Comparison of ENCODE assay signal across 12 cellular contexts in genomic region chr14:21084988-21085853, GRCh38. TPM values are rescaled to one million over a fixed set of nuclear protein-coding genes. Genes with fewer than 3 reads are reported as not detected.
DNase-seq lines count a peak whose midpoint lies in the region; ATAC-seq, FAIRE-seq and TF ChIP-seq lines count a peak whose summit lies in the region.
"Had no signal": no experiment of that assay in that cellular context is flagged by ENCODE, and none has a peak within 500 bp of the region (broad histone marks: within the 10 kb centered on the region; RNA-seq: fewer than 3 reads in every experiment).

No MANE protein-coding gene starts in this region.

- POLR2A ChIA-PET in HepG2 (lab: Yijun Ruan, JAX): interaction anchor here (1.0 to 5.8 kb wide), 8 partner anchors 12 to 70 kb away, joined by 3 to 52 read pairs (median 7); partner anchors contain the start of genes ARHGEF40 and ZNF219

- H3K4me2 ChIP-seq in mammary epithelial cell (ENCODE audit: insufficient read depth, low read depth, low read length) (no peak overlapping the region), HepG2 (ENCODE audit: low read depth, low read length) (no peak overlapping the region)
- H3K4me2 ChIP-seq: BLaER1 had no signal

- no peak for TF ChIP-seq POLR2A in HepG2 (IDR thresholded peaks at IDR 0.05; ENCODE audit: insufficient read depth in 1 of 2, low read depth in 2 of 2, low read length in 2 of 2)

- TF ChIP-seq CTCF in mammary epithelial cell (conservative IDR thresholded peaks at IDR 0.05 in 1 of 2, IDR thresholded peaks at IDR 0.05 in 1 of 2; ENCODE audit: extremely low read depth in 1 of 2, insufficient read depth in 1 of 2, low read depth in 1 of 2, low read length in 2 of 2) (no peak), HepG2 (CRISPR knock-in tag; IDR thresholded peaks at IDR 0.05) (0 out of 2 replicates have a peak, but pooled peaks have one; percentile 4), upper lobe of right lung (IDR thresholded peaks at IDR 0.05) (no peak)

- ATAC-seq in HepG2 (peak; percentile 17; the same call in 2 of the 3 replicates), upper lobe of right lung (peak; percentile 73), GM21619 (IDR thresholded peaks at IDR 0.05; ENCODE audit: unreplicated experiment) (no peak)

- no peak overlapping the region for H2AFZ ChIP-seq in mammary epithelial cell (ENCODE audit: low read depth, low read length)
- no peak overlapping the region for H2AFZ ChIP-seq in HepG2 (ENCODE audit: low read length)

- intact Hi-C loops in activated CD4-positive, alpha-beta T cell treated with anti-CD3 and anti-CD28 coated beads, Interleukin-2, amount 10 ng/mL, durations not matched to agents 24 days and 14 days (cut with micrococcal nuclease): no loop called here
- intact Hi-C loops in mammary epithelial cell (cut with micrococcal nuclease): loop anchor here (2.0 kb wide), 1 partner anchor 14 kb away; the partner anchor contains the start of gene ARHGEF40
- intact Hi-C loops in HepG2 (cut with micrococcal nuclease; ENCODE audit: unreplicated experiment): no loop called here
- intact Hi-C loops in upper lobe of right lung (cut with DNase I): no loop called here

- H3K9ac ChIP-seq in mammary epithelial cell (ENCODE audit: insufficient read depth, low read length) (no peak overlapping the region), HepG2 (ENCODE audit: insufficient read depth, low read depth, low read length) (no peak overlapping the region)
- H3K9ac ChIP-seq: BLaER1 had no signal

- no peak overlapping the region for H3K27ac Mint-ChIP-seq in activated CD4-positive, alpha-beta T cell treated with anti-CD3 and anti-CD28 coated beads, Interleukin-2, amount 10 ng/mL, durations not matched to agents 24 days and 14 days

- CTCF ChIA-PET in mammary epithelial cell (lab: Charles Lee; ENCODE audit: low non-redundant PET) (no interaction called here), HepG2 (lab: Yijun Ruan, JAX; ENCODE audit: low intra/inter-chr PET ratio, low total read pairs) (no interaction called here)

- H3K4me1 Mint-ChIP-seq in activated CD4-positive, alpha-beta T cell treated with anti-CD3 and anti-CD28 coated beads, Interleukin-2, amount 10 ng/mL, durations not matched to agents 24 days and 14 days: peaks cover 22% of the 10 kb centered on the region

- H3K36me3 Mint-ChIP-seq in activated CD4-positive, alpha-beta T cell treated with anti-CD3 and anti-CD28 coated beads, Interleukin-2, amount 10 ng/mL, durations not matched to agents 24 days and 14 days (ENCODE audit: low read depth): no peaks in the 10 kb centered on the region
- H3K36me3 Mint-ChIP-seq: naive B cell had no signal

- no peaks in the 10 kb centered on the region for H3K9me3 ChIP-seq in mammary epithelial cell (replicated peaks; ENCODE audit: insufficient read depth, low read length)
- H3K9me3 ChIP-seq in HepG2 (ENCODE audit: low read length): no peaks in the 10 kb centered on the region
- no peaks in the 10 kb centered on the region for H3K9me3 ChIP-seq in upper lobe of right lung
- H3K9me3 ChIP-seq: BLaER1 had no signal

- H3K79me2 ChIP-seq in mammary epithelial cell (ENCODE audit: insufficient read depth, low read length) (no peaks in the 10 kb centered on the region), HepG2 (ENCODE audit: insufficient read depth, low read length) (no peaks in the 10 kb centered on the region)

- peaks cover 3% of the 10 kb centered on the region for H3K36me3 ChIP-seq in mammary epithelial cell (ENCODE audit: insufficient read depth, low read length)
- H3K36me3 ChIP-seq in HepG2 (replicated peaks in 1 of 2; ENCODE audit: control insufficient read depth in 1 of 2, insufficient read depth in 2 of 2, low read length in 2 of 2): peaks cover 53 to 71% of the 10 kb centered on the region in 2 experiments
- peaks cover 76% of the 10 kb centered on the region for H3K36me3 ChIP-seq in upper lobe of right lung

- no peaks in the 10 kb centered on the region for H3K9me3 Mint-ChIP-seq in activated CD4-positive, alpha-beta T cell treated with anti-CD3 and anti-CD28 coated beads, Interleukin-2, amount 10 ng/mL, durations not matched to agents 24 days and 14 days
- H3K9me3 Mint-ChIP-seq: naive B cell had no signal

- H3K4me1 ChIP-seq in mammary epithelial cell (ENCODE audit: insufficient read depth, low read length) (peaks cover 17% of the 10 kb centered on the region), HepG2 (ENCODE audit: insufficient read depth, low read length) (peaks cover 22% of the 10 kb centered on the region), upper lobe of right lung (peaks cover 14% of the 10 kb centered on the region)

- no peaks in the 10 kb centered on the region for H3K27me3 Mint-ChIP-seq in activated CD4-positive, alpha-beta T cell treated with anti-CD3 and anti-CD28 coated beads, Interleukin-2, amount 10 ng/mL, durations not matched to agents 24 days and 14 days

- no peak for FAIRE-seq in HepG2 (lab: Jason Lieb, UNC)
- no peak for FAIRE-seq in urothelium cell line (lab: Jason Lieb, UNC)
- FAIRE-seq: endothelial cell of umbilical vein had no signal

- peak; percentile 55 for DNase-seq in activated CD4-positive, alpha-beta T cell treated with anti-CD3 and anti-CD28 coated beads, Interleukin-2, amount 10 ng/mL, durations not matched to agents 24 days and 14 days
- no peak for DNase-seq in activated CD4-positive, alpha-beta T cell treated with anti-CD3 and anti-CD28 coated beads, Interleukin-2, amount 50 U/mL, for 4 hours
- DNase-seq in mammary epithelial cell (peak; percentile 59), HepG2 (ENCODE audit: low spot score) (no peak), upper lobe of right lung (peak; percentile 80), urothelium cell line (ENCODE audit: low spot score) (no peak)
- no peak for DNase-seq in NK-92 treated with Interleukin-12 subunit alpha and Interleukin-12 subunit beta, amount 100 ng/mL, for 24 hours (lab: John Stamatoyannopoulos, UW)
- DNase-seq: naive B cell had no signal

- WGBS in mammary epithelial cell (ENCODE audit: low coverage, missing lambda C conversion rate): 76% methylated on average over 17 of the region's 17 CpGs
- 87% methylated on average over 17 of the region's 17 CpGs for WGBS in HepG2 (ENCODE audit: low lambda C conversion rate)

- TF ChIP-seq EP300 in HepG2 (IDR thresholded peaks at IDR 0.05; ENCODE audit: low read depth in 2 of 2, low read length in 2 of 2): no peak
- TF ChIP-seq EP300 in HepG2 (CRISPR knock-in tag; IDR thresholded peaks at IDR 0.05; ENCODE audit: borderline replicate concordance): no peak

- no peak for TF ChIP-seq RAD21 in HepG2 (CRISPR knock-in tag; IDR thresholded peaks at IDR 0.05)

- BruUV-seq in mammary epithelial cell (replicated peaks; lab: Mats Ljungman, UMichigan) (no TSS peak), HepG2 (replicated peaks; lab: Mats Ljungman, UMichigan) (no TSS peak)

- H4K20me1 ChIP-seq in mammary epithelial cell (ENCODE audit: insufficient read depth, low read length) (no peaks in the 10 kb centered on the region), HepG2 (ENCODE audit: insufficient read depth, low read length) (no peaks in the 10 kb centered on the region)

- no peak overlapping the region for H3K4me3 ChIP-seq in mammary epithelial cell (replicated peaks in 1 of 3; ENCODE audit: insufficient read depth in 1 of 3, low read depth in 2 of 3, low read length in 3 of 3)
- no peak overlapping the region for H3K4me3 ChIP-seq in HepG2 (replicated peaks in 1 of 3; ENCODE audit: insufficient read depth in 1 of 3, low read depth in 2 of 3, low read length in 3 of 3)
- H3K4me3 ChIP-seq in upper lobe of right lung: no peak overlapping the region
- H3K4me3 ChIP-seq: BLaER1 had no signal

- peak overlapping the region; percentile 39 for H3K27ac ChIP-seq in mammary epithelial cell (ENCODE audit: insufficient read depth, low read depth, low read length)
- no peak overlapping the region for H3K27ac ChIP-seq in HepG2 (ENCODE audit: extremely low read length, insufficient read depth, low read length)
- H3K27ac ChIP-seq in upper lobe of right lung: peak overlapping the region; percentile 63
- H3K27ac ChIP-seq: BLaER1 had no signal

- dilution Hi-C loops in mammary epithelial cell (cut with HindIII; ENCODE audit: low sequenced_read_pairs): no loop called here

- in situ Hi-C loops in mammary epithelial cell (cut with MboI; ENCODE audit: low sequenced_read_pairs in 2 of 2): loop anchor here in 1 of 2 donors (25.0 kb wide), 1 partner anchor 398 kb away; the partner anchor contains the start of genes ANG and RNASE4
- in situ Hi-C loops in HepG2 (cut with HindIII; ENCODE audit: extremely low pct_ligation_motif_present, low pct_unique_long_range_greater_than_20kb): no loop called here

- H3K27me3 ChIP-seq in mammary epithelial cell (ENCODE audit: insufficient read depth, low read length): no peaks in the 10 kb centered on the region
- no peaks in the 10 kb centered on the region for H3K27me3 ChIP-seq in HepG2 (ENCODE audit: control insufficient read depth in 1 of 2, insufficient read depth in 2 of 2, low read length in 2 of 2)
- H3K27me3 ChIP-seq in upper lobe of right lung: no peaks in the 10 kb centered on the region
- H3K27me3 ChIP-seq: BLaER1 had no signal

- no peak overlapping the region for H3K4me3 Mint-ChIP-seq in activated CD4-positive, alpha-beta T cell treated with anti-CD3 and anti-CD28 coated beads, Interleukin-2, amount 10 ng/mL, durations not matched to agents 24 days and 14 days
- H3K4me3 Mint-ChIP-seq: naive B cell had no signal

RNA-seq across cellular contexts. Expression of gene ZNF219, which starts 13.2 kb away (rescaled TPM):
- 6.5 and 8.3 TPM in 2 replicates for total RNA-seq in activated CD4-positive, alpha-beta T cell treated with anti-CD3 and anti-CD28 coated beads, Interleukin-2, amount 10 ng/mL, durations not matched to agents 24 days and 14 days
- total RNA-seq in mammary epithelial cell (10 to 100 TPM; 25.0 to 62.1 TPM), HepG2 (2016; rRNA removed; fragmentation: Illumina TruSeq; extraction: Trizol) (21.0 and 36.6 TPM in 2 replicates), upper lobe of right lung (52.8 TPM)
- polyA plus RNA-seq in mammary epithelial cell (37.9 TPM), HepG2 (2011; rRNA removed) (34.5 and 42.2 TPM in 2 replicates)
- polyA minus RNA-seq in mammary epithelial cell: 4.9 TPM
- 20.7 and 21.8 TPM in 2 replicates for total RNA-seq in HepG2 (2016; cell fraction: cytosol; rRNA removed; fragmentation: Illumina TruSeq; extraction: Trizol; ENCODE audit: low read depth)
- total RNA-seq in HepG2 (2016; cell fraction: insoluble cytoplasmic fraction; rRNA removed; fragmentation: Illumina TruSeq; extraction: Trizol): 19.3 and 35.8 TPM in 2 replicates
- total RNA-seq in HepG2 (2016; cell fraction: membrane; rRNA removed; fragmentation: Illumina TruSeq; extraction: Trizol): 53.1 and 55.3 TPM in 2 replicates
- 26.4 and 33.6 TPM in 2 replicates for total RNA-seq in HepG2 (2016; cell fraction: nucleus; rRNA removed; fragmentation: Illumina TruSeq; extraction: Trizol)
- 26.6 and 62.4 TPM in 2 replicates for polyA plus RNA-seq in HepG2 (2011; cell fraction: cytosol; rRNA removed)
- polyA plus RNA-seq in HepG2 (2011; cell fraction: nucleus; rRNA removed): 171 and 203 TPM in 2 replicates
- 21.1 and 23.1 TPM in 2 replicates for polyA plus RNA-seq in HepG2 (2012)
- 37.9 and 42.6 TPM in 2 replicates for polyA plus RNA-seq in HepG2 (2016; cell fraction: cytosol; fragmentation: Illumina TruSeq; extraction: Trizol; ENCODE audit: low read depth)
- 34.5 and 39.2 TPM in 2 replicates for polyA plus RNA-seq in HepG2 (2016; cell fraction: insoluble cytoplasmic fraction; fragmentation: Illumina TruSeq; extraction: Trizol; ENCODE audit: low read depth)
- 72.9 and 82.3 TPM in 2 replicates for polyA plus RNA-seq in HepG2 (2016; cell fraction: membrane; fragmentation: Illumina TruSeq; extraction: Trizol; ENCODE audit: low read depth)
- 76.4 and 80.2 TPM in 2 replicates for polyA plus RNA-seq in HepG2 (2016; cell fraction: nucleus; fragmentation: Illumina TruSeq; extraction: Trizol; ENCODE audit: insufficient read depth, low read depth)
- 41.2 and 86.7 TPM in 2 replicates for polyA minus RNA-seq in HepG2 (2011; rRNA and poly(A)+ RNA removed; ENCODE audit: low replicate concordance)
- 20.3 and 21.8 TPM in 2 replicates for polyA minus RNA-seq in HepG2 (2011; cell fraction: cytosol; rRNA and poly(A)+ RNA removed)
- 61.3 and 63.0 TPM in 2 replicates for polyA minus RNA-seq in HepG2 (2011; cell fraction: nucleus; rRNA and poly(A)+ RNA removed)

RNA-seq across cellular contexts. Expression of gene ARHGEF40, which starts 15.1 kb away (rescaled TPM):
- not detected in 2 replicates for total RNA-seq in activated CD4-positive, alpha-beta T cell treated with anti-CD3 and anti-CD28 coated beads, Interleukin-2, amount 10 ng/mL, durations not matched to agents 24 days and 14 days
- total RNA-seq in mammary epithelial cell (10 to 100 TPM; 15.2 to 26.0 TPM), HepG2 (2016; rRNA removed; fragmentation: Illumina TruSeq; extraction: Trizol) (18.5 and 28.1 TPM in 2 replicates), upper lobe of right lung (39.2 TPM)
- polyA plus RNA-seq in mammary epithelial cell (9.8 TPM), HepG2 (2011; rRNA removed) (78.1 and 97.1 TPM in 2 replicates)
- polyA minus RNA-seq in mammary epithelial cell: 34.7 TPM
- total RNA-seq in HepG2 (2016; cell fraction: cytosol; rRNA removed; fragmentation: Illumina TruSeq; extraction: Trizol; ENCODE audit: low read depth): 5.0 and 7.1 TPM in 2 replicates
- total RNA-seq in HepG2 (2016; cell fraction: insoluble cytoplasmic fraction; rRNA removed; fragmentation: Illumina TruSeq; extraction: Trizol): 15.0 and 26.8 TPM in 2 replicates
- 8.4 and 8.6 TPM in 2 replicates for total RNA-seq in HepG2 (2016; cell fraction: membrane; rRNA removed; fragmentation: Illumina TruSeq; extraction: Trizol)
- total RNA-seq in HepG2 (2016; cell fraction: nucleus; rRNA removed; fragmentation: Illumina TruSeq; extraction: Trizol): 32.3 and 36.7 TPM in 2 replicates
- 47.9 and 68.0 TPM in 2 replicates for polyA plus RNA-seq in HepG2 (2011; cell fraction: cytosol; rRNA removed)
- 243 and 248 TPM in 2 replicates for polyA plus RNA-seq in HepG2 (2011; cell fraction: nucleus; rRNA removed)
- 34.1 and 49.5 TPM in 2 replicates for polyA plus RNA-seq in HepG2 (2012)
- polyA plus RNA-seq in HepG2 (2016; cell fraction: cytosol; fragmentation: Illumina TruSeq; extraction: Trizol; ENCODE audit: low read depth): 2.9 and 3.7 TPM in 2 replicates
- 13.8 and 18.7 TPM in 2 replicates for polyA plus RNA-seq in HepG2 (2016; cell fraction: insoluble cytoplasmic fraction; fragmentation: Illumina TruSeq; extraction: Trizol; ENCODE audit: low read depth)
- 5.9 and 7.3 TPM in 2 replicates for polyA plus RNA-seq in HepG2 (2016; cell fraction: membrane; fragmentation: Illumina TruSeq; extraction: Trizol; ENCODE audit: low read depth)
- polyA plus RNA-seq in HepG2 (2016; cell fraction: nucleus; fragmentation: Illumina TruSeq; extraction: Trizol; ENCODE audit: insufficient read depth, low read depth): 69.4 and 77.3 TPM in 2 replicates
- 29.6 and 155 TPM in 2 replicates for polyA minus RNA-seq in HepG2 (2011; rRNA and poly(A)+ RNA removed; ENCODE audit: low replicate concordance)
- polyA minus RNA-seq in HepG2 (2011; cell fraction: cytosol; rRNA and poly(A)+ RNA removed): 32.6 and 33.5 TPM in 2 replicates
- 71.0 and 71.2 TPM in 2 replicates for polyA minus RNA-seq in HepG2 (2011; cell fraction: nucleus; rRNA and poly(A)+ RNA removed)

RNA-seq across cellular contexts. Expression of gene TMEM253, which starts 15.6 kb away (rescaled TPM):
- total RNA-seq in activated CD4-positive, alpha-beta T cell treated with anti-CD3 and anti-CD28 coated beads, Interleukin-2, amount 10 ng/mL, durations not matched to agents 24 days and 14 days: not detected in 2 replicates
- total RNA-seq in mammary epithelial cell (1 to 10 TPM in 1 of 2 donors, under 1 TPM in 1; 0.33 to 2.3 TPM), HepG2 (2016; rRNA removed; fragmentation: Illumina TruSeq; extraction: Trizol) (0.29 TPM in 1 of 2 replicates, not detected in the other), upper lobe of right lung (0.67 TPM)
- polyA plus RNA-seq in mammary epithelial cell (1.8 TPM), HepG2 (2011; rRNA removed) (0.45 and 0.65 TPM in 2 replicates)
- polyA minus RNA-seq in mammary epithelial cell: not detected
- total RNA-seq in HepG2 (2016; cell fraction: cytosol; rRNA removed; fragmentation: Illumina TruSeq; extraction: Trizol; ENCODE audit: low read depth): 0.20 TPM in 1 of 2 replicates, not detected in the other
- total RNA-seq in HepG2 (2016; cell fraction: insoluble cytoplasmic fraction; rRNA removed; fragmentation: Illumina TruSeq; extraction: Trizol): 0.16 and 0.17 TPM in 2 replicates
- total RNA-seq in HepG2 (2016; cell fraction: membrane; rRNA removed; fragmentation: Illumina TruSeq; extraction: Trizol): 0.21 and 0.25 TPM in 2 replicates
- total RNA-seq in HepG2 (2016; cell fraction: nucleus; rRNA removed; fragmentation: Illumina TruSeq; extraction: Trizol): 0.60 and 0.68 TPM in 2 replicates
- 0.19 and 0.23 TPM in 2 replicates for polyA plus RNA-seq in HepG2 (2011; cell fraction: cytosol; rRNA removed)
- 1.1 and 2.0 TPM in 2 replicates for polyA plus RNA-seq in HepG2 (2011; cell fraction: nucleus; rRNA removed)
- 0.66 and 0.69 TPM in 2 replicates for polyA plus RNA-seq in HepG2 (2012)
- polyA plus RNA-seq in HepG2 (2016; cell fraction: cytosol; fragmentation: Illumina TruSeq; extraction: Trizol; ENCODE audit: low read depth): 0.52 and 0.61 TPM in 2 replicates
- 0.40 and 0.95 TPM in 2 replicates for polyA plus RNA-seq in HepG2 (2016; cell fraction: insoluble cytoplasmic fraction; fragmentation: Illumina TruSeq; extraction: Trizol; ENCODE audit: low read depth)
- polyA plus RNA-seq in HepG2 (2016; cell fraction: membrane; fragmentation: Illumina TruSeq; extraction: Trizol; ENCODE audit: low read depth): 0.92 and 1.2 TPM in 2 replicates
- polyA plus RNA-seq in HepG2 (2016; cell fraction: nucleus; fragmentation: Illumina TruSeq; extraction: Trizol; ENCODE audit: insufficient read depth, low read depth): 0.88 and 0.92 TPM in 2 replicates
- 1.0 and 3.5 TPM in 2 replicates for polyA minus RNA-seq in HepG2 (2011; rRNA and poly(A)+ RNA removed; ENCODE audit: low replicate concordance)
- not detected in 2 replicates for polyA minus RNA-seq in HepG2 (2011; cell fraction: cytosol; rRNA and poly(A)+ RNA removed)
- 1.3 TPM in 1 of 2 replicates, not detected in the other for polyA minus RNA-seq in HepG2 (2011; cell fraction: nucleus; rRNA and poly(A)+ RNA removed)
- total RNA-seq: endothelial cell of umbilical vein, LHCN-M2 had no signal

RNA-seq across cellular contexts. Expression of gene RNASE8, which starts 27.6 kb away (rescaled TPM):
- not detected in 2 replicates for total RNA-seq in activated CD4-positive, alpha-beta T cell treated with anti-CD3 and anti-CD28 coated beads, Interleukin-2, amount 10 ng/mL, durations not matched to agents 24 days and 14 days
- total RNA-seq in mammary epithelial cell (not detected), HepG2 (2016; rRNA removed; fragmentation: Illumina TruSeq; extraction: Trizol) (not detected in 2 replicates), upper lobe of right lung (not detected)
- polyA plus RNA-seq in mammary epithelial cell (not detected), HepG2 (2011; rRNA removed) (not detected in 2 replicates)
- not detected for polyA minus RNA-seq in mammary epithelial cell
- total RNA-seq in HepG2 (2016; cell fraction: cytosol; rRNA removed; fragmentation: Illumina TruSeq; extraction: Trizol; ENCODE audit: low read depth): not detected in 2 replicates
- not detected in 2 replicates for total RNA-seq in HepG2 (2016; cell fraction: insoluble cytoplasmic fraction; rRNA removed; fragmentation: Illumina TruSeq; extraction: Trizol)
- not detected in 2 replicates for total RNA-seq in HepG2 (2016; cell fraction: membrane; rRNA removed; fragmentation: Illumina TruSeq; extraction: Trizol)
- not detected in 2 replicates for total RNA-seq in HepG2 (2016; cell fraction: nucleus; rRNA removed; fragmentation: Illumina TruSeq; extraction: Trizol)
- polyA plus RNA-seq in HepG2 (2011; cell fraction: cytosol; rRNA removed): not detected in 2 replicates
- polyA plus RNA-seq in HepG2 (2011; cell fraction: nucleus; rRNA removed): not detected in 2 replicates
- polyA plus RNA-seq in HepG2 (2012): not detected in 2 replicates
- not detected in 2 replicates for polyA plus RNA-seq in HepG2 (2016; cell fraction: cytosol; fragmentation: Illumina TruSeq; extraction: Trizol; ENCODE audit: low read depth)
- not detected in 2 replicates for polyA plus RNA-seq in HepG2 (2016; cell fraction: insoluble cytoplasmic fraction; fragmentation: Illumina TruSeq; extraction: Trizol; ENCODE audit: low read depth)
- polyA plus RNA-seq in HepG2 (2016; cell fraction: membrane; fragmentation: Illumina TruSeq; extraction: Trizol; ENCODE audit: low read depth): not detected in 2 replicates
- not detected in 2 replicates for polyA plus RNA-seq in HepG2 (2016; cell fraction: nucleus; fragmentation: Illumina TruSeq; extraction: Trizol; ENCODE audit: insufficient read depth, low read depth)
- polyA minus RNA-seq in HepG2 (2011; rRNA and poly(A)+ RNA removed; ENCODE audit: low replicate concordance): not detected in 2 replicates
- polyA minus RNA-seq in HepG2 (2011; cell fraction: cytosol; rRNA and poly(A)+ RNA removed): not detected in 2 replicates
- not detected in 2 replicates for polyA minus RNA-seq in HepG2 (2011; cell fraction: nucleus; rRNA and poly(A)+ RNA removed)
- total RNA-seq: endothelial cell of umbilical vein, LHCN-M2 had no signal
- polyA plus RNA-seq: endothelial cell of umbilical vein had no signal

RNA-seq across cellular contexts. Expression of gene RNASE7, which starts 43.1 kb away (rescaled TPM):
- not detected in 2 replicates for total RNA-seq in activated CD4-positive, alpha-beta T cell treated with anti-CD3 and anti-CD28 coated beads, Interleukin-2, amount 10 ng/mL, durations not matched to agents 24 days and 14 days
- total RNA-seq in mammary epithelial cell (10 to 100 TPM; 33.3 to 43.0 TPM), HepG2 (2016; rRNA removed; fragmentation: Illumina TruSeq; extraction: Trizol) (not detected in 2 replicates), upper lobe of right lung (not detected)
- polyA plus RNA-seq in mammary epithelial cell (30.9 TPM), HepG2 (2011; rRNA removed) (0.04 and 0.17 TPM in 2 replicates)
- 28.5 TPM for polyA minus RNA-seq in mammary epithelial cell
- total RNA-seq in HepG2 (2016; cell fraction: cytosol; rRNA removed; fragmentation: Illumina TruSeq; extraction: Trizol; ENCODE audit: low read depth): not detected in 2 replicates
- not detected in 2 replicates for total RNA-seq in HepG2 (2016; cell fraction: insoluble cytoplasmic fraction; rRNA removed; fragmentation: Illumina TruSeq; extraction: Trizol)
- total RNA-seq in HepG2 (2016; cell fraction: membrane; rRNA removed; fragmentation: Illumina TruSeq; extraction: Trizol): not detected in 2 replicates
- not detected in 2 replicates for total RNA-seq in HepG2 (2016; cell fraction: nucleus; rRNA removed; fragmentation: Illumina TruSeq; extraction: Trizol)
- polyA plus RNA-seq in HepG2 (2011; cell fraction: cytosol; rRNA removed): 0.04 and 0.06 TPM in 2 replicates
- 0.23 and 0.42 TPM in 2 replicates for polyA plus RNA-seq in HepG2 (2011; cell fraction: nucleus; rRNA removed)
- polyA plus RNA-seq in HepG2 (2012): 0.41 and 1.6 TPM in 2 replicates
- polyA plus RNA-seq in HepG2 (2016; cell fraction: cytosol; fragmentation: Illumina TruSeq; extraction: Trizol; ENCODE audit: low read depth): not detected in 2 replicates
- polyA plus RNA-seq in HepG2 (2016; cell fraction: insoluble cytoplasmic fraction; fragmentation: Illumina TruSeq; extraction: Trizol; ENCODE audit: low read depth): not detected in 2 replicates
- polyA plus RNA-seq in HepG2 (2016; cell fraction: membrane; fragmentation: Illumina TruSeq; extraction: Trizol; ENCODE audit: low read depth): not detected in 2 replicates
- polyA plus RNA-seq in HepG2 (2016; cell fraction: nucleus; fragmentation: Illumina TruSeq; extraction: Trizol; ENCODE audit: insufficient read depth, low read depth): not detected in 2 replicates
- polyA minus RNA-seq in HepG2 (2011; rRNA and poly(A)+ RNA removed; ENCODE audit: low replicate concordance): not detected in 2 replicates
- not detected in 2 replicates for polyA minus RNA-seq in HepG2 (2011; cell fraction: cytosol; rRNA and poly(A)+ RNA removed)
- not detected in 2 replicates for polyA minus RNA-seq in HepG2 (2011; cell fraction: nucleus; rRNA and poly(A)+ RNA removed)
- total RNA-seq: endothelial cell of umbilical vein, LHCN-M2 had no signal
- polyA plus RNA-seq: endothelial cell of umbilical vein had no signal

Comparison
In these comparisons a context has a peak if more than half of its experiments do, and no peak if none do; other contexts are left out.
1. DNase-seq: peak in activated CD4-positive, alpha-beta T cell treated with anti-CD3 and anti-CD28 coated beads, Interleukin-2, amount 10 ng/mL, durations not matched to agents 24 days and 14 days (single experiment), mammary epithelial cell (single experiment) and upper lobe of right lung (single experiment); none in activated CD4-positive, alpha-beta T cell treated with anti-CD3 and anti-CD28 coated beads, Interleukin-2, amount 50 U/mL, for 4 hours (0 of 2), HepG2 (single experiment), urothelium cell line (single experiment) and NK-92 treated with Interleukin-12 subunit alpha and Interleukin-12 subunit beta, amount 100 ng/mL, for 24 hours (single experiment).